ENCODE assay signal across 8 cellular contexts in genomic region chr13:98508280-98509074, GRCh38.
DNase-seq lines count a peak whose midpoint lies in the region; ATAC-seq and TF ChIP-seq lines count a peak whose summit lies in the region.

No MANE protein-coding gene starts in this region.

- no peak overlapping the region for H3K4me3 Mint-ChIP-seq in activated CD4-positive, alpha-beta T cell treated with anti-CD3 and anti-CD28 coated beads for 36 hours
- no peak overlapping the region for H3K4me3 Mint-ChIP-seq in activated CD4-positive, alpha-beta memory T cell treated with anti-CD3 and anti-CD28 coated beads, Interleukin-2, amount 10 ng/mL, durations not matched to agents 7 days and 5 days

- no peak for DNase-seq in activated CD4-positive, alpha-beta T cell treated with anti-CD3 and anti-CD28 coated beads for 36 hours
- no peak for DNase-seq in activated CD4-positive, alpha-beta T cell treated with anti-CD3 and anti-CD28 coated beads, Interleukin-2, amount 50 U/mL, for 48 hours
- DNase-seq in activated CD4-positive, alpha-beta memory T cell treated with anti-CD3 and anti-CD28 coated beads, Interleukin-2, amount 10 ng/mL, durations not matched to agents 7 days and 5 days = no peak
- DNase-seq in foreskin keratinocyte (peak in 1 of 2 donors; percentile 48), stomach (no peak), cerebellum (ENCODE audit: low spot score) (no peak), NOMO-1 (lab: John Stamatoyannopoulos, UW; ENCODE audit: unreplicated experiment in 2 of 2) (no peak)

- no peak for TF ChIP-seq POLR2A in stomach (IDR thresholded peaks at IDR 0.05)

- CTCF ChIA-PET in activated CD4-positive, alpha-beta T cell treated with anti-CD3 and anti-CD28 coated beads for 36 hours (lab: Charles Lee) = interaction anchor here (1.2 to 2.3 kb wide), 4 partner anchors 20 to 145 kb away, joined by 3 to 9 read pairs (median 4); no protein-coding TSS in a partner anchor
- CTCF ChIA-PET in activated CD4-positive, alpha-beta memory T cell treated with anti-CD3 and anti-CD28 coated beads, Interleukin-2, amount 10 ng/mL, durations not matched to agents 7 days and 5 days (lab: Charles Lee) = interaction anchor here (1.4 to 2.1 kb wide), 4 partner anchors 20 to 145 kb away, joined by 3 to 6 read pairs (median 6); no protein-coding TSS in a partner anchor

- WGBS in stomach, 5 donors = 77 to 84% (median 81%) methylated on average over 5 of the region's 5 CpGs

- no peaks in the 10 kb centered on the region for H3K27me3 Mint-ChIP-seq in activated CD4-positive, alpha-beta T cell treated with anti-CD3 and anti-CD28 coated beads for 36 hours
- H3K27me3 Mint-ChIP-seq in activated CD4-positive, alpha-beta memory T cell treated with anti-CD3 and anti-CD28 coated beads, Interleukin-2, amount 10 ng/mL, durations not matched to agents 7 days and 5 days = no peaks in the 10 kb centered on the region

- POLR2A ChIA-PET in activated CD4-positive, alpha-beta T cell treated with anti-CD3 and anti-CD28 coated beads for 36 hours (lab: Charles Lee) = interaction anchor here (1.3 to 2.2 kb wide), 2 partner anchors 20 to 68 kb away, joined by 6 to 8 read pairs; partner anchors contain the start of gene STK24
- POLR2A ChIA-PET in activated CD4-positive, alpha-beta memory T cell treated with anti-CD3 and anti-CD28 coated beads, Interleukin-2, amount 10 ng/mL, durations not matched to agents 7 days and 5 days (lab: Charles Lee) = interaction anchor here (0.7 to 3.4 kb wide), 12 partner anchors 8 to 68 kb away, joined by 3 to 21 read pairs (median 4); partner anchors contain the start of gene STK24

- TF ChIP-seq CTCF in foreskin keratinocyte (conservative IDR thresholded peaks at IDR 0.05) (no peak), stomach (IDR thresholded peaks at IDR 0.05) (no peak)

- TF ChIP-seq EP300 in stomach (IDR thresholded peaks at IDR 0.05) = no peak

- peaks cover 0 to 13% (median 5%) of the 10 kb centered on the region in 4 donors for H3K36me3 ChIP-seq in stomach

- H3K27ac ChIP-seq in foreskin keratinocyte (peak overlapping the region; percentile 74), stomach (peak overlapping the region in 4 of 5 donors; percentile 8 to 80 (median 70))

- H3K36me3 Mint-ChIP-seq in activated CD4-positive, alpha-beta T cell treated with anti-CD3 and anti-CD28 coated beads for 36 hours (ENCODE audit: low read depth) = peaks cover 70% of the 10 kb centered on the region
- H3K36me3 Mint-ChIP-seq in activated CD4-positive, alpha-beta memory T cell treated with anti-CD3 and anti-CD28 coated beads, Interleukin-2, amount 10 ng/mL, durations not matched to agents 7 days and 5 days (ENCODE audit: low read depth) = peaks cover 60% of the 10 kb centered on the region

- peaks cover 96% of the 10 kb centered on the region for H3K4me1 Mint-ChIP-seq in activated CD4-positive, alpha-beta T cell treated with anti-CD3 and anti-CD28 coated beads for 36 hours
- peaks cover 91% of the 10 kb centered on the region for H3K4me1 Mint-ChIP-seq in activated CD4-positive, alpha-beta memory T cell treated with anti-CD3 and anti-CD28 coated beads, Interleukin-2, amount 10 ng/mL, durations not matched to agents 7 days and 5 days

- H3K27me3 ChIP-seq in foreskin keratinocyte (no peaks in the 10 kb centered on the region), stomach (no peaks in the 10 kb centered on the region)

- no peak for ATAC-seq in activated CD4-positive, alpha-beta T cell treated with anti-CD3 and anti-CD28 coated beads for 36 hours
- ATAC-seq in foreskin keratinocyte (no peak), HG03342 (IDR thresholded peaks at IDR 0.05; ENCODE audit: unreplicated experiment) (no peak)

- intact Hi-C loops in activated CD4-positive, alpha-beta T cell treated with anti-CD3 and anti-CD28 coated beads for 36 hours (cut with DNase I, micrococcal nuclease) = loop anchor here (1.0 kb wide), 2 partner anchors 32 to 66 kb away; no protein-coding TSS in a partner anchor
- intact Hi-C loops in stomach (cut with DNase I; ENCODE audit: low total_unique reads) = no loop called here

- no peaks in the 10 kb centered on the region for H3K9me3 ChIP-seq in stomach

- no peak overlapping the region for H3K4me3 ChIP-seq in stomach

- peak overlapping the region; percentile 93 for H3K27ac Mint-ChIP-seq in activated CD4-positive, alpha-beta T cell treated with anti-CD3 and anti-CD28 coated beads for 36 hours
- H3K27ac Mint-ChIP-seq in activated CD4-positive, alpha-beta memory T cell treated with anti-CD3 and anti-CD28 coated beads, Interleukin-2, amount 10 ng/mL, durations not matched to agents 7 days and 5 days = peak overlapping the region; percentile 87

- H3K9me3 Mint-ChIP-seq in activated CD4-positive, alpha-beta T cell treated with anti-CD3 and anti-CD28 coated beads for 36 hours (ENCODE audit: low read depth) = no peaks in the 10 kb centered on the region
- H3K9me3 Mint-ChIP-seq in activated CD4-positive, alpha-beta memory T cell treated with anti-CD3 and anti-CD28 coated beads, Interleukin-2, amount 10 ng/mL, durations not matched to agents 7 days and 5 days = no peaks in the 10 kb centered on the region

- H3K4me1 ChIP-seq in foreskin keratinocyte (peaks cover 36% of the 10 kb centered on the region), stomach (peaks cover 65 to 82% (median 71%) of the 10 kb centered on the region in 4 donors)
